Comparison of ENCODE assay signal across 1 cellular context in the genomic region with DNA sequence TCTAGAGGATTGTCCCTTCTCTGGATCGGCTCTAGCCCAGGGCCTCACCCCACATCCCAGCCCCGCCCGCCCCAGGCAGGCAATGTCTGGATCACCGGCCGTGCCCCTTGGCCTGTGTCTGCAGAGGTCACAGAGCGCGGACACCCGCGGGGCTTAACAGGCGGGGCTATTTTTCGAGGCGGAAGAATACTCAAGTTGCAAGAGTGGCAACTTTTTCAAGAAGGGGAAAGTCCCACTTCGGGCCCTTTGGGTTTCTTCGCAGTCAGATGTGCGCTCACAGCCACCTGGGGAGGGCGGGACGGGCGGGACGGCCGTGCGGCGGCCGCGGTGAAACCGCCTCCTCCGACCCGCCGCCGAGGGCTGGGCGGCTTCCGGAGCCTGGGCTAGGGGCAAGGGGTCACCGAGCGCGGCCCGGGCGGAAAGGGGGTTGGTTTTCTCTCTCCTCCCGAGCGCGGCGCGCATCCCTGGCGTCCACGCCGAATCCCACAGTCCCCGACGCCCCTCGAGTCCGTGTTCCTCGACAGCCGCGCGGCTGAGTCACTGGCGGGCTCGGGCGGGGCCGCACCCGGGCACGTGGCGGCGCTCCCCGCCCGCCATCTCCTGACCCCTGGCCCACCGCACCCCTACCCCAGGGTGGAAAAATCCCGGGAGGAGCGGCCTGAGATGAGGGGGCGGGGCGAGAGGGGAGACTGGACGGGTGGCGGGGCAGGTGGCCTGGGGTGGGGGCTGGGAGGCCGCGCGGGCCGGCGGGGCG.
TF ChIP-seq lines count a peak whose summit lies in the region.

No MANE protein-coding gene starts in this region.

TF ChIP-seq in HepG2, 621 proteins besides CTCF, POLR2A, EP300 and RAD21 (continued from another document and continues in another):
- TF ChIP-seq, protein P1, sequence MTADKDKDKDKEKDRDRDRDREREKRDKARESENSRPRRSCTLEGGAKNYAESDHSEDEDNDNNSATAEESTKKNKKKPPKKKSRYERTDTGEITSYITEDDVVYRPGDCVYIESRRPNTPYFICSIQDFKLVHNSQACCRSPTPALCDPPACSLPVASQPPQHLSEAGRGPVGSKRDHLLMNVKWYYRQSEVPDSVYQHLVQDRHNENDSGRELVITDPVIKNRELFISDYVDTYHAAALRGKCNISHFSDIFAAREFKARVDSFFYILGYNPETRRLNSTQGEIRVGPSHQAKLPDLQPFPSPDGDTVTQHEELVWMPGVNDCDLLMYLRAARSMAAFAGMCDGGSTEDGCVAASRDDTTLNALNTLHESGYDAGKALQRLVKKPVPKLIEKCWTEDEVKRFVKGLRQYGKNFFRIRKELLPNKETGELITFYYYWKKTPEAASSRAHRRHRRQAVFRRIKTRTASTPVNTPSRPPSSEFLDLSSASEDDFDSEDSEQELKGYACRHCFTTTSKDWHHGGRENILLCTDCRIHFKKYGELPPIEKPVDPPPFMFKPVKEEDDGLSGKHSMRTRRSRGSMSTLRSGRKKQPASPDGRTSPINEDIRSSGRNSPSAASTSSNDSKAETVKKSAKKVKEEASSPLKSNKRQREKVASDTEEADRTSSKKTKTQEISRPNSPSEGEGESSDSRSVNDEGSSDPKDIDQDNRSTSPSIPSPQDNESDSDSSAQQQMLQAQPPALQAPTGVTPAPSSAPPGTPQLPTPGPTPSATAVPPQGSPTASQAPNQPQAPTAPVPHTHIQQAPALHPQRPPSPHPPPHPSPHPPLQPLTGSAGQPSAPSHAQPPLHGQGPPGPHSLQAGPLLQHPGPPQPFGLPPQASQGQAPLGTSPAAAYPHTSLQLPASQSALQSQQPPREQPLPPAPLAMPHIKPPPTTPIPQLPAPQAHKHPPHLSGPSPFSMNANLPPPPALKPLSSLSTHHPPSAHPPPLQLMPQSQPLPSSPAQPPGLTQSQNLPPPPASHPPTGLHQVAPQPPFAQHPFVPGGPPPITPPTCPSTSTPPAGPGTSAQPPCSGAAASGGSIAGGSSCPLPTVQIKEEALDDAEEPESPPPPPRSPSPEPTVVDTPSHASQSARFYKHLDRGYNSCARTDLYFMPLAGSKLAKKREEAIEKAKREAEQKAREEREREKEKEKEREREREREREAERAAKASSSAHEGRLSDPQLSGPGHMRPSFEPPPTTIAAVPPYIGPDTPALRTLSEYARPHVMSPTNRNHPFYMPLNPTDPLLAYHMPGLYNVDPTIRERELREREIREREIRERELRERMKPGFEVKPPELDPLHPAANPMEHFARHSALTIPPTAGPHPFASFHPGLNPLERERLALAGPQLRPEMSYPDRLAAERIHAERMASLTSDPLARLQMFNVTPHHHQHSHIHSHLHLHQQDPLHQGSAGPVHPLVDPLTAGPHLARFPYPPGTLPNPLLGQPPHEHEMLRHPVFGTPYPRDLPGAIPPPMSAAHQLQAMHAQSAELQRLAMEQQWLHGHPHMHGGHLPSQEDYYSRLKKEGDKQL (CRISPR knock-in tag; IDR thresholded peaks at IDR 0.05; ENCODE audit: low read depth), result no peak
- TF ChIP-seq, protein P2, sequence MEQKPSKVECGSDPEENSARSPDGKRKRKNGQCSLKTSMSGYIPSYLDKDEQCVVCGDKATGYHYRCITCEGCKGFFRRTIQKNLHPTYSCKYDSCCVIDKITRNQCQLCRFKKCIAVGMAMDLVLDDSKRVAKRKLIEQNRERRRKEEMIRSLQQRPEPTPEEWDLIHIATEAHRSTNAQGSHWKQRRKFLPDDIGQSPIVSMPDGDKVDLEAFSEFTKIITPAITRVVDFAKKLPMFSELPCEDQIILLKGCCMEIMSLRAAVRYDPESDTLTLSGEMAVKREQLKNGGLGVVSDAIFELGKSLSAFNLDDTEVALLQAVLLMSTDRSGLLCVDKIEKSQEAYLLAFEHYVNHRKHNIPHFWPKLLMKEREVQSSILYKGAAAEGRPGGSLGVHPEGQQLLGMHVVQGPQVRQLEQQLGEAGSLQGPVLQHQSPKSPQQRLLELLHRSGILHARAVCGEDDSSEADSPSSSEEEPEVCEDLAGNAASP (CRISPR knock-in tag; IDR thresholded peaks at IDR 0.05; ENCODE audit: borderline replicate concordance), result peak; percentile 57
- TF ChIP-seq CBX2 (IDR thresholded peaks at IDR 0.05; ENCODE audit: low read depth, low read length), result no peak
- no peak for TF ChIP-seq CBX2 (CRISPR knock-in tag; IDR thresholded peaks at IDR 0.05; ENCODE audit: low read depth)
- TF ChIP-seq MTF1 (CRISPR knock-in tag; IDR thresholded peaks at IDR 0.05), result no peak
- TF ChIP-seq, protein P3, sequence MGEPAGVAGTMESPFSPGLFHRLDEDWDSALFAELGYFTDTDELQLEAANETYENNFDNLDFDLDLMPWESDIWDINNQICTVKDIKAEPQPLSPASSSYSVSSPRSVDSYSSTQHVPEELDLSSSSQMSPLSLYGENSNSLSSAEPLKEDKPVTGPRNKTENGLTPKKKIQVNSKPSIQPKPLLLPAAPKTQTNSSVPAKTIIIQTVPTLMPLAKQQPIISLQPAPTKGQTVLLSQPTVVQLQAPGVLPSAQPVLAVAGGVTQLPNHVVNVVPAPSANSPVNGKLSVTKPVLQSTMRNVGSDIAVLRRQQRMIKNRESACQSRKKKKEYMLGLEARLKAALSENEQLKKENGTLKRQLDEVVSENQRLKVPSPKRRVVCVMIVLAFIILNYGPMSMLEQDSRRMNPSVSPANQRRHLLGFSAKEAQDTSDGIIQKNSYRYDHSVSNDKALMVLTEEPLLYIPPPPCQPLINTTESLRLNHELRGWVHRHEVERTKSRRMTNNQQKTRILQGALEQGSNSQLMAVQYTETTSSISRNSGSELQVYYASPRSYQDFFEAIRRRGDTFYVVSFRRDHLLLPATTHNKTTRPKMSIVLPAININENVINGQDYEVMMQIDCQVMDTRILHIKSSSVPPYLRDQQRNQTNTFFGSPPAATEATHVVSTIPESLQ (CRISPR knock-in tag; conservative IDR thresholded peaks at IDR 0.05), result no peak
- TF ChIP-seq, protein P4, sequence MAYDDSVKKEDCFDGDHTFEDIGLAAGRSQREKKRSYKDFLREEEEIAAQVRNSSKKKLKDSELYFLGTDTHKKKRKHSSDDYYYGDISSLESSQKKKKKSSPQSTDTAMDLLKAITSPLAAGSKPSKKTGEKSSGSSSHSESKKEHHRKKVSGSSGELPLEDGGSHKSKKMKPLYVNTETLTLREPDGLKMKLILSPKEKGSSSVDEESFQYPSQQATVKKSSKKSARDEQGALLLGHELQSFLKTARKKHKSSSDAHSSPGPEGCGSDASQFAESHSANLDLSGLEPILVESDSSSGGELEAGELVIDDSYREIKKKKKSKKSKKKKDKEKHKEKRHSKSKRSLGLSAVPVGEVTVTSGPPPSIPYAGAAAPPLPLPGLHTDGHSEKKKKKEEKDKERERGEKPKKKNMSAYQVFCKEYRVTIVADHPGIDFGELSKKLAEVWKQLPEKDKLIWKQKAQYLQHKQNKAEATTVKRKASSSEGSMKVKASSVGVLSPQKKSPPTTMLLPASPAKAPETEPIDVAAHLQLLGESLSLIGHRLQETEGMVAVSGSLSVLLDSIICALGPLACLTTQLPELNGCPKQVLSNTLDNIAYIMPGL (CRISPR knock-in tag; IDR thresholded peaks at IDR 0.05; ENCODE audit: borderline replicate concordance in 1 of 2, low read depth in 1 of 2), result peak; percentile 16 to 65; a peak in 1 of 4 replicates
- TF ChIP-seq ZNF75D (CRISPR knock-in tag; IDR thresholded peaks at IDR 0.05; ENCODE audit: borderline replicate concordance), result no peak
- TF ChIP-seq ZFP41 (CRISPR knock-in tag; IDR thresholded peaks at IDR 0.05; ENCODE audit: borderline replicate concordance), result no peak
- TF ChIP-seq ZNF615 (CRISPR knock-in tag; IDR thresholded peaks at IDR 0.05; ENCODE audit: borderline replicate concordance), result no peak
- 0 out of 2 replicates have a peak, but pooled peaks have one; percentile 52 for TF ChIP-seq ZNF749 (CRISPR knock-in tag; IDR thresholded peaks at IDR 0.05; ENCODE audit: borderline replicate concordance)
- no peak for TF ChIP-seq SYNCRIP (IDR thresholded peaks at IDR 0.05; ENCODE audit: insufficient read depth, low read depth, low read length)
- no peak for TF ChIP-seq ZNF17 (CRISPR knock-in tag; IDR thresholded peaks at IDR 0.05)
- TF ChIP-seq PAX8 (CRISPR knock-in tag; IDR thresholded peaks at IDR 0.05; ENCODE audit: borderline replicate concordance), result no peak
- TF ChIP-seq, protein P5, sequence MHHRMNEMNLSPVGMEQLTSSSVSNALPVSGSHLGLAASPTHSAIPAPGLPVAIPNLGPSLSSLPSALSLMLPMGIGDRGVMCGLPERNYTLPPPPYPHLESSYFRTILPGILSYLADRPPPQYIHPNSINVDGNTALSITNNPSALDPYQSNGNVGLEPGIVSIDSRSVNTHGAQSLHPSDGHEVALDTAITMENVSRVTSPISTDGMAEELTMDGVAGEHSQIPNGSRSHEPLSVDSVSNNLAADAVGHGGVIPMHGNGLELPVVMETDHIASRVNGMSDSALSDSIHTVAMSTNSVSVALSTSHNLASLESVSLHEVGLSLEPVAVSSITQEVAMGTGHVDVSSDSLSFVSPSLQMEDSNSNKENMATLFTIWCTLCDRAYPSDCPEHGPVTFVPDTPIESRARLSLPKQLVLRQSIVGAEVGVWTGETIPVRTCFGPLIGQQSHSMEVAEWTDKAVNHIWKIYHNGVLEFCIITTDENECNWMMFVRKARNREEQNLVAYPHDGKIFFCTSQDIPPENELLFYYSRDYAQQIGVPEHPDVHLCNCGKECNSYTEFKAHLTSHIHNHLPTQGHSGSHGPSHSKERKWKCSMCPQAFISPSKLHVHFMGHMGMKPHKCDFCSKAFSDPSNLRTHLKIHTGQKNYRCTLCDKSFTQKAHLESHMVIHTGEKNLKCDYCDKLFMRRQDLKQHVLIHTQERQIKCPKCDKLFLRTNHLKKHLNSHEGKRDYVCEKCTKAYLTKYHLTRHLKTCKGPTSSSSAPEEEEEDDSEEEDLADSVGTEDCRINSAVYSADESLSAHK (CRISPR knock-in tag; IDR thresholded peaks at IDR 0.05; ENCODE audit: borderline replicate concordance), result no peak
- TF ChIP-seq, protein P6, sequence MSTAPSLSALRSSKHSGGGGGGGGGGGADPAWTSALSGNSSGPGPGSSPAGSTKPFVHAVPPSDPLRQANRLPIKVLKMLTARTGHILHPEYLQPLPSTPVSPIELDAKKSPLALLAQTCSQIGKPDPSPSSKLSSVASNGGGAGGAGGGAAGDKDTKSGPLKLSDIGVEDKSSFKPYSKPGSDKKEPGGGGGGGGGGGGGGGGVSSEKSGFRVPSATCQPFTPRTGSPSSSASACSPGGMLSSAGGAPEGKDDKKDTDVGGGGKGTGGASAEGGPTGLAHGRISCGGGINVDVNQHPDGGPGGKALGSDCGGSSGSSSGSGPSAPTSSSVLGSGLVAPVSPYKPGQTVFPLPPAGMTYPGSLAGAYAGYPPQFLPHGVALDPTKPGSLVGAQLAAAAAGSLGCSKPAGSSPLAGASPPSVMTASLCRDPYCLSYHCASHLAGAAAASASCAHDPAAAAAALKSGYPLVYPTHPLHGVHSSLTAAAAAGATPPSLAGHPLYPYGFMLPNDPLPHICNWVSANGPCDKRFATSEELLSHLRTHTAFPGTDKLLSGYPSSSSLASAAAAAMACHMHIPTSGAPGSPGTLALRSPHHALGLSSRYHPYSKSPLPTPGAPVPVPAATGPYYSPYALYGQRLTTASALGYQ (CRISPR knock-in tag; IDR thresholded peaks at IDR 0.05), result peak; percentile 5; the same call in 1 of the 2 replicates
- TF ChIP-seq SMAD9 (CRISPR knock-in tag; IDR thresholded peaks at IDR 0.05), result no peak
- TF ChIP-seq, protein P7, sequence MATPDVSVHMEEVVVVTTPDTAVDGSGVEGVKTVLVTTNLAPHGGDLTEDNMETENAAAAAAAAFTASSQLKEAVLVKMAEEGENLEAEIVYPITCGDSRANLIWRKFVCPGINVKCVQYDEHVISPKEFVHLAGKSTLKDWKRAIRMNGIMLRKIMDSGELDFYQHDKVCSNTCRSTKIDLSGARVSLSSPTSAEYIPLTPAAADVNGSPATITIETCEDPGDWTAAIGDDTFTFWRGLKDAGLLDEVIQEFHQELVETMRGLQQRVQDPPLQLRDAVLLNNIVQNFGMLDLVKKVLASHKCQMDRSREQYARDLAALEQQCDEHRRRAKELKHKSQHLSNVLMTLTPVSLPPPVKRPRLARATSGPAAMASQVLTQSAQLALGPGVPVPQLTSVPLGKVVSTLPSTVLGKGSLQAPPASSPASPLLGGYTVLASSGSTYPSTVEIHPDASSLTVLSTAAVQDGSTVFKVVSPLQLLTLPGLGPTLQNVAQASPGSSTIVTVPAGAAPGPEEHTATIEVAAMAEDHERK (CRISPR knock-in tag; IDR thresholded peaks at IDR 0.05; ENCODE audit: low read depth), result no peak
- TF ChIP-seq ZNF556 (CRISPR knock-in tag; IDR thresholded peaks at IDR 0.05; ENCODE audit: borderline replicate concordance), result no peak
- no peak for TF ChIP-seq FOXK2 (IDR thresholded peaks at IDR 0.05)
- TF ChIP-seq, protein P8, sequence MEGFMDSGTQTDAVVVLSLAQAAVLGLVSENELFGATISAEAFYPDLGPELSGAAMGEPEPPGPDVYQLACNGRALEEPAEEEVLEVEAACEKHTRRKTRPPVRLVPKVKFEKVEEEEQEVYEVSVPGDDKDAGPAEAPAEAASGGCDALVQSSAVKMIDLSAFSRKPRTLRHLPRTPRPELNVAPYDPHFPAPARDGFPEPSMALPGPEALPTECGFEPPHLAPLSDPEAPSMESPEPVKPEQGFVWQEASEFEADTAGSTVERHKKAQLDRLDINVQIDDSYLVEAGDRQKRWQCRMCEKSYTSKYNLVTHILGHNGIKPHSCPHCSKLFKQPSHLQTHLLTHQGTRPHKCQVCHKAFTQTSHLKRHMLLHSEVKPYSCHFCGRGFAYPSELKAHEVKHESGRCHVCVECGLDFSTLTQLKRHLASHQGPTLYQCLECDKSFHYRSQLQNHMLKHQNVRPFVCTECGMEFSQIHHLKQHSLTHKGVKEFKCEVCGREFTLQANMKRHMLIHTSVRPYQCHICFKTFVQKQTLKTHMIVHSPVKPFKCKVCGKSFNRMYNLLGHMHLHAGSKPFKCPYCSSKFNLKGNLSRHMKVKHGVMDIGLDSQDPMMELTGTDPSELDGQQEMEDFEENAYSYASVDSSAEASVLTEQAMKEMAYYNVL (CRISPR knock-in tag; IDR thresholded peaks at IDR 0.05; ENCODE audit: borderline replicate concordance), result no peak
- peak; percentile 26; the same call in 1 of the 2 replicates for TF ChIP-seq ISX (CRISPR knock-in tag; conservative IDR thresholded peaks at IDR 0.05)
- TF ChIP-seq FIP1L1 (IDR thresholded peaks at IDR 0.05; ENCODE audit: borderline replicate concordance, insufficient read depth, low read depth, low read length), result no peak
- TF ChIP-seq EHMT2 (IDR thresholded peaks at IDR 0.05; ENCODE audit: borderline replicate concordance, low read depth, low read length), result no peak
- no peak for TF ChIP-seq ZNF24 (IDR thresholded peaks at IDR 0.05)
- TF ChIP-seq ZNF224 (CRISPR knock-in tag; IDR thresholded peaks at IDR 0.05), result no peak
- TF ChIP-seq KAT8 (CRISPR knock-in tag; IDR thresholded peaks at IDR 0.05), result 0 out of 2 replicates have a peak, but pooled peaks have one; percentile 11
- TF ChIP-seq ZNF782 (CRISPR knock-in tag; IDR thresholded peaks at IDR 0.05; ENCODE audit: borderline replicate concordance), result no peak
- TF ChIP-seq, protein P9, sequence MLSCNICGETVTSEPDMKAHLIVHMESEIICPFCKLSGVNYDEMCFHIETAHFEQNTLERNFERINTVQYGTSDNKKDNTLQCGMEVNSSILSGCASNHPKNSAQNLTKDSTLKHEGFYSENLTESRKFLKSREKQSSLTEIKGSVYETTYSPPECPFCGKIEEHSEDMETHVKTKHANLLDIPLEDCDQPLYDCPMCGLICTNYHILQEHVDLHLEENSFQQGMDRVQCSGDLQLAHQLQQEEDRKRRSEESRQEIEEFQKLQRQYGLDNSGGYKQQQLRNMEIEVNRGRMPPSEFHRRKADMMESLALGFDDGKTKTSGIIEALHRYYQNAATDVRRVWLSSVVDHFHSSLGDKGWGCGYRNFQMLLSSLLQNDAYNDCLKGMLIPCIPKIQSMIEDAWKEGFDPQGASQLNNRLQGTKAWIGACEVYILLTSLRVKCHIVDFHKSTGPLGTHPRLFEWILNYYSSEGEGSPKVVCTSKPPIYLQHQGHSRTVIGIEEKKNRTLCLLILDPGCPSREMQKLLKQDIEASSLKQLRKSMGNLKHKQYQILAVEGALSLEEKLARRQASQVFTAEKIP (CRISPR knock-in tag; IDR thresholded peaks at IDR 0.05; ENCODE audit: borderline replicate concordance), result no peak
- TF ChIP-seq ARNT (IDR thresholded peaks at IDR 0.05), result no peak
- peak; percentile 98 for TF ChIP-seq MYC (CRISPR knock-in tag; IDR thresholded peaks at IDR 0.05; ENCODE audit: borderline replicate concordance)
- no peak for TF ChIP-seq ZIK1 (CRISPR knock-in tag; IDR thresholded peaks at IDR 0.05; ENCODE audit: borderline replicate concordance, low read depth)
